20 cellular contexts compared by ENCODE assay signal in the genomic region with DNA sequence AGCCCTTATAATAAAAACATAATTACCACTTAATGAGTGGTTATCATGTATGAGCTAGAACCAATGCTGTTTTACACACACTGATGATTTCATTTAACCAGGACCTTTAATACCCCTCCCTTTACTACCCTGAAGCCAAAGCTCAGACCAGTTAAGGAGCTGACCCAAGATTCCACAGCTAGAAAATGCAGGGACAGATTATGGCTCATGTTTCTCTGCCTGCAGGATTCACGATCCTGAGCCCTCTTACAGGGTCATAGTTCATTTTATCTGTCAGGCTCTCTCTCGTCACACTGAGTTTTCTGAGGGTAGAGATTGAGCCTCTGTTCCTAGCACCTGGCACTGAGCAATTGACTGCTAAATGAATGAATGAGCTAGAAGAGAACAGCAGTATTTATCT. TPM values are rescaled to one million over a fixed set of nuclear protein-coding genes. Genes with fewer than 3 reads are reported as not detected.
DNase-seq lines count a peak whose midpoint lies in the region; ATAC-seq and TF ChIP-seq lines count a peak whose summit lies in the region.
"Had no signal": no experiment of that assay in that cellular context is flagged by ENCODE, and none has a peak within 500 bp of the region (broad histone marks: within the 10 kb centered on the region; RNA-seq: fewer than 3 reads in every experiment).

No MANE protein-coding gene starts in this region.

- no peak overlapping the region for H3K4me3 ChIP-seq in HEK293 (ENCODE audit: low read depth, low read length)
- H3K4me3 ChIP-seq in MG63 = no peak overlapping the region
- H3K4me3 ChIP-seq: BLaER1, GM23338 had no signal

- peak overlapping the region; percentile 28 for H3K27ac Mint-ChIP-seq in stimulated activated memory B cell treated with anti-CD40 and anti-IgM and Interleukin-4, amounts not matched to agents 10 μg/mL and 1 μg/mL and 100 μg/mL, for 72 hours
- H3K27ac Mint-ChIP-seq: B cell; CD8-positive, alpha-beta T cell; GM23338; H9; HFFc6 had no signal

- no peaks in the 10 kb centered on the region for H3K9me3 Mint-ChIP-seq in stimulated activated memory B cell treated with anti-CD40 and anti-IgM and Interleukin-4, amounts not matched to agents 10 μg/mL and 1 μg/mL and 100 μg/mL, for 72 hours
- H3K9me3 Mint-ChIP-seq: CD8-positive, alpha-beta T cell; GM23338; H9; HFFc6 had no signal

- no peak overlapping the region for H3K4me3 Mint-ChIP-seq in stimulated activated memory B cell treated with anti-CD40 and anti-IgM and Interleukin-4, amounts not matched to agents 10 μg/mL and 1 μg/mL and 100 μg/mL, for 72 hours
- H3K4me3 Mint-ChIP-seq: B cell; CD4-positive, CD25-positive, alpha-beta regulatory T cell; CD8-positive, alpha-beta T cell; GM23338; H9; HFFc6 had no signal

- CTCF ChIA-PET in HEK293 (lab: Yijun Ruan, JAX) = interaction anchor here (0.7 to 5.1 kb wide), 5 partner anchors 9 to 102 kb away, joined by 4 to 38 read pairs (median 19); no protein-coding TSS in a partner anchor

- no peaks in the 10 kb centered on the region for H3K27me3 Mint-ChIP-seq in stimulated activated memory B cell treated with anti-CD40 and anti-IgM and Interleukin-4, amounts not matched to agents 10 μg/mL and 1 μg/mL and 100 μg/mL, for 72 hours
- H3K27me3 Mint-ChIP-seq: B cell; CD4-positive, CD25-positive, alpha-beta regulatory T cell had no signal

- peaks cover 54% of the 10 kb centered on the region for H3K36me3 Mint-ChIP-seq in stimulated activated memory B cell treated with anti-CD40 and anti-IgM and Interleukin-4, amounts not matched to agents 10 μg/mL and 1 μg/mL and 100 μg/mL, for 72 hours

- H3K9me3 ChIP-seq in HEK293 (ENCODE audit: control insufficient read depth, insufficient read depth, low read depth, low read length) = no peaks in the 10 kb centered on the region
- no peaks in the 10 kb centered on the region for H3K9me3 ChIP-seq in MG63
- H3K9me3 ChIP-seq: Caco-2 had no signal

- peaks cover 0 to 42% of the 10 kb centered on the region in 2 experiments; a peak in 1 of 3 replicates for H3K36me3 ChIP-seq in HEK293 (ENCODE audit: control insufficient read depth in 2 of 2, insufficient read depth in 1 of 2, low read length in 2 of 2)
- peaks cover 10% of the 10 kb centered on the region for H3K36me3 ChIP-seq in MG63

- TF ChIP-seq CTCF in HEK293 (tag by site-specific recombination; IDR thresholded peaks at IDR 0.05) = no peak

- DNase-seq in NCI-H82 (lab: John Stamatoyannopoulos, UW) (peak; percentile 34), NCI-H82 treated with DMSO at 0.1 percent for 48 hours (lab: John Stamatoyannopoulos, UW; ENCODE audit: unreplicated experiment) (no peak), left kidney (ENCODE audit: low read depth, low spot score) (peak; percentile 71), MG63 (no peak)
- DNase-seq: Caco-2; CD4-positive, CD25-positive, alpha-beta regulatory T cell; CD8-positive, alpha-beta T cell; DMS153; DND-41; H9; HFFc6 had no signal

- no peak for ATAC-seq in stimulated activated memory B cell treated with anti-CD40 and anti-IgM and Interleukin-4, amounts not matched to agents 10 μg/mL and 1 μg/mL and 100 μg/mL, for 72 hours
- ATAC-seq in GM18498 (IDR thresholded peaks at IDR 0.05; ENCODE audit: unreplicated experiment) = no peak
- ATAC-seq: CD8-positive, alpha-beta T cell; GM23338; HCT116 had no signal

- H3K27me3 ChIP-seq in MG63 = no peaks in the 10 kb centered on the region
- H3K27me3 ChIP-seq: BLaER1 had no signal

- H3K4me1 Mint-ChIP-seq in stimulated activated memory B cell treated with anti-CD40 and anti-IgM and Interleukin-4, amounts not matched to agents 10 μg/mL and 1 μg/mL and 100 μg/mL, for 72 hours = no peaks in the 10 kb centered on the region
- H3K4me1 Mint-ChIP-seq: B cell, GM23338, H9 had no signal

- no peaks in the 10 kb centered on the region for H3K4me1 ChIP-seq in HEK293 (ENCODE audit: control insufficient read depth, insufficient read depth, low read length)
- H3K4me1 ChIP-seq: BLaER1, Caco-2 had no signal

- POLR2A ChIA-PET in HEK293 (lab: Yijun Ruan, JAX) = no interaction called here

- no peak overlapping the region for H3K27ac ChIP-seq in HEK293 (ENCODE audit: extremely low read depth, low read depth, low read length)
- H3K27ac ChIP-seq: 22Rv1, BLaER1, C4-2B had no signal

TF ChIP-seq in HEK293, 187 proteins besides CTCF, POLR2A, EP300 and RAD21:
- TF ChIP-seq ZNF544 (tag by site-specific recombination; IDR thresholded peaks at IDR 0.05) (no peak), SP7 (tag by site-specific recombination; IDR thresholded peaks at IDR 0.05) (0 out of 2 replicates have a peak, but pooled peaks have one; percentile 30)
TF ChIP-seq in HEK293: peak in this region for 1.

RNA-seq across cellular contexts. Expression of a gene that starts 27.4 kb away (rescaled TPM):
- total RNA-seq in MG63 (2014; rRNA removed; shearing (Covaris generic); ENCODE audit: low replicate concordance) = 19.2 and 23.6 TPM in 2 replicates
- total RNA-seq: Caco-2; CD8-positive, alpha-beta T cell had no signal

Comparison
In these comparisons a context has a peak if more than half of its experiments do, and no peak if none do; other contexts are left out.
1. DNase-seq: peak in NCI-H82 (single experiment) and left kidney (single experiment); none in NCI-H82 treated with DMSO at 0.1 percent for 48 hours (single experiment) and MG63 (single experiment).